Comparison of ENCODE assay signal across 2 cellular contexts in the genomic region with DNA sequence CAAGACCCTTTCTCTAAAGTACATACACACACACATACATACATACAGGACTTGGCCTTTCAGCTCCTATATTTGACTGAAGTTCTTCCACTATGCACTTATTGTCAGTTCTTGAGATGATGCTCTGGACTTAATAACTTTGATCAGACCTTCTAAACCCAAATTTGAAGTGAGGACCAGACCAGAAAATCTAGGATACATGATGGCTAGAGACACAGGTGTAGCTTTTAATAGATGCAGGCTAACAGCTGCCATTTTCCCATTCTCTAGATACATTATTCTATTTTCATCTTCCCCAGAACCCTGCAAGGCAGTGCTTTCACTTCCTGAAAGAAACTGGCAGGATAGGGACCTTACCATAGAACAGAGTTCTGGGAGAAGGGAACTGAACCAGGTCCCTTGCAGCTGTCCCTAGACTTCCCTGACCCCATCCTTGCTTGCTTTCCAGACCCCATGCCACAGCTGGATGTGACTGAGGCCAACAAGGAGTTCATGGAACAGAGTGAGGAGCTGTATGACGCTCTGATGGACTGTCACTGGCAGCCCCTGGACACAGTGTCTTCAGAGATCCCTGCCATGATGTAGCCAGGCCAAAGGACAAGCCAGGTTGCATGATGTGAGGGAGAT.
A peak's percentile ranks its signal among the peaks of the same experiment; 100 is the strongest.
TF ChIP-seq lines count a peak whose summit lies in the region.

No MANE protein-coding gene starts in this region.

TF ChIP-seq in SK-N-SH, 30 proteins besides CTCF, POLR2A, EP300 and RAD21 (continued from another document):
- TF ChIP-seq, protein P1, sequence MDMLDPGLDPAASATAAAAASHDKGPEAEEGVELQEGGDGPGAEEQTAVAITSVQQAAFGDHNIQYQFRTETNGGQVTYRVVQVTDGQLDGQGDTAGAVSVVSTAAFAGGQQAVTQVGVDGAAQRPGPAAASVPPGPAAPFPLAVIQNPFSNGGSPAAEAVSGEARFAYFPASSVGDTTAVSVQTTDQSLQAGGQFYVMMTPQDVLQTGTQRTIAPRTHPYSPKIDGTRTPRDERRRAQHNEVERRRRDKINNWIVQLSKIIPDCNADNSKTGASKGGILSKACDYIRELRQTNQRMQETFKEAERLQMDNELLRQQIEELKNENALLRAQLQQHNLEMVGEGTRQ (IDR thresholded peaks at IDR 0.05; ENCODE audit: borderline replicate concordance, low read depth, low read length): no peak
- TF ChIP-seq FOSL2 (IDR thresholded peaks at IDR 0.05; ENCODE audit: borderline replicate concordance, low read depth) (no peak), POLR2AphosphoS5 (IDR thresholded peaks at IDR 0.05; ENCODE audit: low read depth, low read length) (peak; percentile 38; the same call in 1 of the 2 replicates), RCOR1 (IDR thresholded peaks at IDR 0.05; ENCODE audit: low read length) (no peak), TEAD4 (IDR thresholded peaks at IDR 0.05; ENCODE audit: borderline replicate concordance, insufficient read depth) (no peak), SIN3A (IDR thresholded peaks at IDR 0.05; ENCODE audit: borderline replicate concordance, low read depth, low read length) (no peak; the same call in 1 of the 2 replicates), JUND (IDR thresholded peaks at IDR 0.05) (peak; percentile 4; the same call in 1 of the 2 replicates), FOXM1 (IDR thresholded peaks at IDR 0.05; ENCODE audit: low read depth) (no peak)
- TF ChIP-seq, protein P2, sequence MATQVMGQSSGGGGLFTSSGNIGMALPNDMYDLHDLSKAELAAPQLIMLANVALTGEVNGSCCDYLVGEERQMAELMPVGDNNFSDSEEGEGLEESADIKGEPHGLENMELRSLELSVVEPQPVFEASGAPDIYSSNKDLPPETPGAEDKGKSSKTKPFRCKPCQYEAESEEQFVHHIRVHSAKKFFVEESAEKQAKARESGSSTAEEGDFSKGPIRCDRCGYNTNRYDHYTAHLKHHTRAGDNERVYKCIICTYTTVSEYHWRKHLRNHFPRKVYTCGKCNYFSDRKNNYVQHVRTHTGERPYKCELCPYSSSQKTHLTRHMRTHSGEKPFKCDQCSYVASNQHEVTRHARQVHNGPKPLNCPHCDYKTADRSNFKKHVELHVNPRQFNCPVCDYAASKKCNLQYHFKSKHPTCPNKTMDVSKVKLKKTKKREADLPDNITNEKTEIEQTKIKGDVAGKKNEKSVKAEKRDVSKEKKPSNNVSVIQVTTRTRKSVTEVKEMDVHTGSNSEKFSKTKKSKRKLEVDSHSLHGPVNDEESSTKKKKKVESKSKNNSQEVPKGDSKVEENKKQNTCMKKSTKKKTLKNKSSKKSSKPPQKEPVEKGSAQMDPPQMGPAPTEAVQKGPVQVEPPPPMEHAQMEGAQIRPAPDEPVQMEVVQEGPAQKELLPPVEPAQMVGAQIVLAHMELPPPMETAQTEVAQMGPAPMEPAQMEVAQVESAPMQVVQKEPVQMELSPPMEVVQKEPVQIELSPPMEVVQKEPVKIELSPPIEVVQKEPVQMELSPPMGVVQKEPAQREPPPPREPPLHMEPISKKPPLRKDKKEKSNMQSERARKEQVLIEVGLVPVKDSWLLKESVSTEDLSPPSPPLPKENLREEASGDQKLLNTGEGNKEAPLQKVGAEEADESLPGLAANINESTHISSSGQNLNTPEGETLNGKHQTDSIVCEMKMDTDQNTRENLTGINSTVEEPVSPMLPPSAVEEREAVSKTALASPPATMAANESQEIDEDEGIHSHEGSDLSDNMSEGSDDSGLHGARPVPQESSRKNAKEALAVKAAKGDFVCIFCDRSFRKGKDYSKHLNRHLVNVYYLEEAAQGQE (IDR thresholded peaks at IDR 0.05; ENCODE audit: low read depth, low read length): no peak
- TF ChIP-seq, protein P3, sequence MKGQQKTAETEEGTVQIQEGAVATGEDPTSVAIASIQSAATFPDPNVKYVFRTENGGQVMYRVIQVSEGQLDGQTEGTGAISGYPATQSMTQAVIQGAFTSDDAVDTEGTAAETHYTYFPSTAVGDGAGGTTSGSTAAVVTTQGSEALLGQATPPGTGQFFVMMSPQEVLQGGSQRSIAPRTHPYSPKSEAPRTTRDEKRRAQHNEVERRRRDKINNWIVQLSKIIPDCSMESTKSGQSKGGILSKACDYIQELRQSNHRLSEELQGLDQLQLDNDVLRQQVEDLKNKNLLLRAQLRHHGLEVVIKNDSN (IDR thresholded peaks at IDR 0.05; ENCODE audit: borderline replicate concordance, low read depth): no peak

TF ChIP-seq in SK-N-SH treated with all-trans-retinoic acid at 6 μM for 48 hours, 23 proteins besides CTCF, POLR2A, EP300 and RAD21 (continued from another document):
- TF ChIP-seq OSR1 (CRISPR knock-in tag; IDR thresholded peaks at IDR 0.05) (no peak), GLIS3 (CRISPR knock-in tag; IDR thresholded peaks at IDR 0.05) (no peak), ZC3H10 (CRISPR knock-in tag; IDR thresholded peaks at IDR 0.05) (no peak)
- TF ChIP-seq, protein P4, sequence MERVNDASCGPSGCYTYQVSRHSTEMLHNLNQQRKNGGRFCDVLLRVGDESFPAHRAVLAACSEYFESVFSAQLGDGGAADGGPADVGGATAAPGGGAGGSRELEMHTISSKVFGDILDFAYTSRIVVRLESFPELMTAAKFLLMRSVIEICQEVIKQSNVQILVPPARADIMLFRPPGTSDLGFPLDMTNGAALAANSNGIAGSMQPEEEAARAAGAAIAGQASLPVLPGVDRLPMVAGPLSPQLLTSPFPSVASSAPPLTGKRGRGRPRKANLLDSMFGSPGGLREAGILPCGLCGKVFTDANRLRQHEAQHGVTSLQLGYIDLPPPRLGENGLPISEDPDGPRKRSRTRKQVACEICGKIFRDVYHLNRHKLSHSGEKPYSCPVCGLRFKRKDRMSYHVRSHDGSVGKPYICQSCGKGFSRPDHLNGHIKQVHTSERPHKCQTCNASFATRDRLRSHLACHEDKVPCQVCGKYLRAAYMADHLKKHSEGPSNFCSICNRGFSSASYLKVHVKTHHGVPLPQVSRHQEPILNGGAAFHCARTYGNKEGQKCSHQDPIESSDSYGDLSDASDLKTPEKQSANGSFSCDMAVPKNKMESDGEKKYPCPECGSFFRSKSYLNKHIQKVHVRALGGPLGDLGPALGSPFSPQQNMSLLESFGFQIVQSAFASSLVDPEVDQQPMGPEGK (CRISPR knock-in tag; IDR thresholded peaks at IDR 0.05; ENCODE audit: borderline replicate concordance): no peak
